ENCODE assay signal across 8 cellular contexts in genomic region chr17:80195671-80196529, GRCh38. TPM values are rescaled to one million over a fixed set of nuclear protein-coding genes. Genes with fewer than 3 reads are reported as not detected.
A peak's percentile ranks its signal among the peaks of the same experiment; 100 is the strongest.
DNase-seq lines count a peak whose midpoint lies in the region; ATAC-seq and TF ChIP-seq lines count a peak whose summit lies in the region.

No MANE protein-coding gene starts in this region.

- no peak overlapping the region for H3K4me3 Mint-ChIP-seq in CD4-positive, alpha-beta memory T cell

- H3K27me3 Mint-ChIP-seq in CD4-positive, alpha-beta memory T cell, result peaks cover 0 to 1% of the 10 kb centered on the region in 2 donors

- H3K9me3 Mint-ChIP-seq in CD4-positive, alpha-beta memory T cell, result no peaks in the 10 kb centered on the region

- H3K27me3 ChIP-seq in CD4-positive, alpha-beta memory T cell (ENCODE audit: insufficient read depth, low read length), result no peaks in the 10 kb centered on the region

- H3K27ac Mint-ChIP-seq in CD4-positive, alpha-beta memory T cell, result peak overlapping the region in 4 of 7 donors; percentile 10 to 87 (median 58)

- no peak overlapping the region for H3K27ac ChIP-seq in CD4-positive, alpha-beta memory T cell (ENCODE audit: low read depth, low read length)

- TF ChIP-seq POLR2A in GM18505 (IDR thresholded peaks at IDR 0.05; ENCODE audit: borderline replicate concordance, extremely low read depth, insufficient read depth, insufficient read length), result no peak

- no peaks in the 10 kb centered on the region for H3K4me1 ChIP-seq in CD4-positive, alpha-beta memory T cell (ENCODE audit: insufficient read depth, low read length)

- peak; percentile 52 for TF ChIP-seq CTCF in LNCaP clone FGC (IDR thresholded peaks at IDR 0.05; ENCODE audit: control insufficient read depth, extremely low read depth, insufficient read depth)
- TF ChIP-seq CTCF in fibroblast of pulmonary artery (IDR thresholded peaks at IDR 0.05; ENCODE audit: low read length, missing control alignments), result peak; percentile 85

- H3K36me3 ChIP-seq in CD4-positive, alpha-beta memory T cell (ENCODE audit: insufficient read depth, low read length), result no peaks in the 10 kb centered on the region

- no peak overlapping the region for H3K4me3 ChIP-seq in CD4-positive, alpha-beta memory T cell (ENCODE audit: low read length in 2 of 2)
- H3K4me3 ChIP-seq in LNCaP clone FGC (ENCODE audit: low read depth, low read length), result no peak overlapping the region
- no peak overlapping the region for H3K4me3 ChIP-seq in fibroblast of pulmonary artery (replicated peaks; ENCODE audit: low read depth, low read length)

- no peaks in the 10 kb centered on the region for H3K36me3 Mint-ChIP-seq in CD4-positive, alpha-beta memory T cell

- ATAC-seq in HG03460 (IDR thresholded peaks at IDR 0.05; ENCODE audit: unreplicated experiment) (no peak), esophagus mucosa (no peak), GM18505 (IDR thresholded peaks at IDR 0.05; ENCODE audit: unreplicated experiment) (no peak)

- H3K9me3 ChIP-seq in CD4-positive, alpha-beta memory T cell (ENCODE audit: control insufficient read depth in 1 of 2, low read length in 2 of 2), result no peaks in the 10 kb centered on the region

- POLR2A ChIA-PET in CD4-positive, alpha-beta memory T cell (lab: Charles Lee; ENCODE audit: partially characterized antibody), result interaction anchor here (0.5 to 3.4 kb wide), 7 partner anchors 22 to 1310 kb away, joined by 3 to 19 read pairs (median 4); partner anchors contain the start of genes SGSH and SLC26A11

- CTCF ChIA-PET in CD4-positive, alpha-beta memory T cell (lab: Charles Lee; ENCODE audit: partially characterized antibody), result interaction anchor here (0.7 to 4.7 kb wide), 25 partner anchors 11 to 783 kb away, joined by 3 to 90 read pairs (median 4); no protein-coding TSS in a partner anchor

- peaks cover 0 to 4% (median 4%) of the 10 kb centered on the region in 4 donors for H3K4me1 Mint-ChIP-seq in CD4-positive, alpha-beta memory T cell

- intact Hi-C loops in CD4-positive, alpha-beta memory T cell (cut with micrococcal nuclease), result loop anchor here (1.0 kb wide), 3 partner anchors 23 to 168 kb away; no protein-coding TSS in a partner anchor

- DNase-seq in CD4-positive, alpha-beta memory T cell, result peak; percentile 44 to 62 (median 57)
- DNase-seq in LNCaP clone FGC (ENCODE audit: low read depth) (no peak), activated T-cell treated with anti-CD3 and anti-CD28 coated beads for 24 hours (ENCODE audit: low read depth) (peak; percentile 45), fibroblast of pulmonary artery (ENCODE audit: low read depth) (peak; percentile 15)
- peak; percentile 50 to 69 for DNase-seq in stimulated activated CD4-positive, alpha-beta T cell treated with anti-CD3 and anti-CD28 coated beads, Interleukin-2, amount 100 ng/mL, for 48 hours

RNA-seq across cellular contexts. Expression of gene SGSH, which starts 24.2 kb away (rescaled TPM):
- total RNA-seq in CD4-positive, alpha-beta memory T cell, result 100 to 1,000 TPM; 189 to 198 TPM
- polyA plus RNA-seq in CD4-positive, alpha-beta memory T cell, result 10 to 100 TPM; 37.8 to 58.6 TPM
- total RNA-seq in esophagus mucosa, result 18.9 TPM

RNA-seq across cellular contexts. Expression of gene SLC26A11, which starts 24.3 kb away (rescaled TPM):
- 100 to 1,000 TPM; 121 to 126 TPM for total RNA-seq in CD4-positive, alpha-beta memory T cell
- 10 to 100 TPM in 1 of 2 donors, 1 to 10 TPM in 1; 6.3 to 10.6 TPM for polyA plus RNA-seq in CD4-positive, alpha-beta memory T cell
- total RNA-seq in esophagus mucosa, result 7.2 TPM

RNA-seq across cellular contexts. Expression of gene CARD14, which starts 26.1 kb away (rescaled TPM):
- total RNA-seq in CD4-positive, alpha-beta memory T cell, result under 1 TPM in 1 of 2 experiments, not detected in 1; 0.09 TPM
- polyA plus RNA-seq in CD4-positive, alpha-beta memory T cell, result under 1 TPM in 1 of 2 donors, not detected in 1; 0.07 TPM
- 23.8 TPM for total RNA-seq in esophagus mucosa

RNA-seq across cellular contexts. Expression of gene EIF4A3, which starts 49.0 kb away (rescaled TPM):
- total RNA-seq in CD4-positive, alpha-beta memory T cell, result 10 to 100 TPM; 54.2 to 56.0 TPM
- 100 to 1,000 TPM in 1 of 2 donors, 10 to 100 TPM in 1; 85.8 to 105 TPM for polyA plus RNA-seq in CD4-positive, alpha-beta memory T cell
- 93.3 TPM for total RNA-seq in esophagus mucosa

Comparison
In these comparisons a context has a peak if more than half of its experiments do, and no peak if none do; other contexts are left out.
1. RNA of gene SLC26A11, which starts 24.3 kb away (total RNA-seq): 121 to 126 TPM in CD4-positive, alpha-beta memory T cell; 7.2 TPM in esophagus mucosa (single experiment); every median in the first group is over 10 times any median in the second.
2. RNA of gene CARD14, which starts 26.1 kb away (total RNA-seq): 23.8 TPM in esophagus mucosa (single experiment); 0.09 TPM in CD4-positive, alpha-beta memory T cell; every median in the first group is over 10 times any median in the second.